8 cellular contexts compared by ENCODE assay signal in genomic region chr5:10111575-10111974, GRCh38.
DNase-seq lines count a peak whose midpoint lies in the region; ATAC-seq and TF ChIP-seq lines count a peak whose summit lies in the region.

No MANE protein-coding gene starts in this region.

- DNase-seq in ELR (ENCODE audit: low read depth) (peak; percentile 71), HCEC 1CT (peak; percentile 37), NT2/D1 (ENCODE audit: low read depth, low spot score) (peak; percentile 23), fibroblast of lung (ENCODE audit: low read depth in 2 of 2) (peak; percentile 37 to 51), transverse colon (peak; percentile 39), esophagus muscularis mucosa (ENCODE audit: extremely low spot score) (no peak)
- DNase-seq in stimulated activated naive CD8-positive, alpha-beta T cell treated with anti-CD3 and anti-CD28 coated beads, Interleukin-15, Interleukin-2, amounts not matched to agents 100 U/mL and 50 U/mL, for 24 hours, result no peak

- no peaks in the 10 kb centered on the region for H3K79me2 ChIP-seq in fibroblast of lung (ENCODE audit: control insufficient read depth, insufficient read depth, low read length)

- H3K4me2 ChIP-seq in fibroblast of lung (ENCODE audit: extremely low read depth, insufficient read depth, low read length), result no peak overlapping the region

- H3K27me3 ChIP-seq in NT2/D1 (ENCODE audit: insufficient read depth, insufficient read length) (no peaks in the 10 kb centered on the region), fibroblast of lung (ENCODE audit: control insufficient read depth, insufficient read depth, low read length) (no peaks in the 10 kb centered on the region), transverse colon (no peaks in the 10 kb centered on the region), esophagus muscularis mucosa (no peaks in the 10 kb centered on the region)

- H3K4me3 ChIP-seq in NT2/D1 (ENCODE audit: insufficient read length, low read depth) (no peak overlapping the region), fibroblast of lung (replicated peaks in 1 of 4; ENCODE audit: control extremely low read depth in 1 of 4, insufficient read depth in 1 of 4, low read depth in 3 of 4, low read length in 4 of 4) (no peak overlapping the region), transverse colon (no peak overlapping the region), esophagus muscularis mucosa (no peak overlapping the region)

- intact Hi-C loops in transverse colon (cut with DNase I; ENCODE audit: low total_unique reads), result no loop called here
- intact Hi-C loops in esophagus muscularis mucosa (cut with DNase I), result no loop called here

- H3K27ac ChIP-seq in fibroblast of lung (ENCODE audit: insufficient read depth, low read length) (no peak overlapping the region), transverse colon (no peak overlapping the region), esophagus muscularis mucosa (replicated peaks in 1 of 4) (no peak overlapping the region)

- in situ Hi-C loops in transverse colon (cut with MboI; ENCODE audit: low pct_ligation_motif_present in 1 of 4, low pct_unique_long_range_greater_than_20kb in 1 of 4, low sequenced_read_pairs in 3 of 4), result no loop called here

- no peaks in the 10 kb centered on the region for H3K36me3 ChIP-seq in NT2/D1 (ENCODE audit: insufficient read depth, insufficient read length, low read length)
- H3K36me3 ChIP-seq in fibroblast of lung (ENCODE audit: control insufficient read depth, insufficient read depth, low read length), result no peaks in the 10 kb centered on the region
- H3K36me3 ChIP-seq in transverse colon, result no peaks in the 10 kb centered on the region
- H3K36me3 ChIP-seq in esophagus muscularis mucosa, result no peaks in the 10 kb centered on the region

- TF ChIP-seq EP300 in transverse colon (IDR thresholded peaks at IDR 0.05; ENCODE audit: low read depth), result no peak
- no peak for TF ChIP-seq EP300 in esophagus muscularis mucosa (IDR thresholded peaks at IDR 0.05)

- no peak overlapping the region for H3K9ac ChIP-seq in NT2/D1 (ENCODE audit: insufficient read length, low read depth)
- H3K9ac ChIP-seq in fibroblast of lung (ENCODE audit: insufficient read depth, low read length), result no peak overlapping the region

- TF ChIP-seq CTCF in fibroblast of lung (conservative IDR thresholded peaks at IDR 0.05 in 1 of 2, IDR thresholded peaks at IDR 0.05 in 1 of 2; ENCODE audit: low read depth in 1 of 2, low read length in 2 of 2), result peak; percentile 57 to 63
- TF ChIP-seq CTCF in transverse colon (IDR thresholded peaks at IDR 0.05), result no peak
- TF ChIP-seq CTCF in esophagus muscularis mucosa (IDR thresholded peaks at IDR 0.05), result no peak

- no peaks in the 10 kb centered on the region for H4K20me1 ChIP-seq in fibroblast of lung (ENCODE audit: control insufficient read depth, extremely low read depth, insufficient read depth, low read length)

- 57 to 68% methylated on average over 8 of the region's 8 CpGs for WGBS in transverse colon (ENCODE audit: low coverage in 1 of 2), 2 donors
- WGBS in esophagus muscularis mucosa, result 66% methylated on average over 8 of the region's 8 CpGs

- no peaks in the 10 kb centered on the region for H3K4me1 ChIP-seq in NT2/D1 (ENCODE audit: insufficient read depth, insufficient read length)
- H3K4me1 ChIP-seq in fibroblast of lung (ENCODE audit: control insufficient read depth, extremely low read depth, insufficient read depth, low read length), result no peaks in the 10 kb centered on the region
- no peaks in the 10 kb centered on the region for H3K4me1 ChIP-seq in transverse colon
- H3K4me1 ChIP-seq in esophagus muscularis mucosa, result no peaks in the 10 kb centered on the region

- H3K9me3 ChIP-seq in NT2/D1 (ENCODE audit: insufficient read depth, low read length) (no peaks in the 10 kb centered on the region; the same call in 1 of the 2 replicates), fibroblast of lung (ENCODE audit: control insufficient read depth, insufficient read depth, low read depth, low read length) (no peaks in the 10 kb centered on the region), transverse colon (no peaks in the 10 kb centered on the region), esophagus muscularis mucosa (peaks cover 0 to 9% (median 0%) of the 10 kb centered on the region in 4 donors)

- no peak overlapping the region for H2AFZ ChIP-seq in fibroblast of lung (ENCODE audit: low read length)

- ATAC-seq in GM21825 (IDR thresholded peaks at IDR 0.05; ENCODE audit: unreplicated experiment), result no peak
- no peak for ATAC-seq in stimulated activated naive CD8-positive, alpha-beta T cell treated with anti-CD3 and anti-CD28 coated beads, Interleukin-15, Interleukin-2, amounts not matched to agents 100 U/mL and 50 U/mL, for 24 hours

- TF ChIP-seq POLR2A in transverse colon (IDR thresholded peaks at IDR 0.05) (no peak), esophagus muscularis mucosa (IDR thresholded peaks at IDR 0.05; ENCODE audit: low read depth) (no peak)

Comparison
In these comparisons a context has a peak if more than half of its experiments do, and no peak if none do; other contexts are left out.
1. DNase-seq: peak in ELR (single experiment), HCEC 1CT (single experiment), NT2/D1 (single experiment), fibroblast of lung (2 of 2) and transverse colon (single experiment); none in stimulated activated naive CD8-positive, alpha-beta T cell treated with anti-CD3 and anti-CD28 coated beads, Interleukin-15, Interleukin-2, amounts not matched to agents 100 U/mL and 50 U/mL, for 24 hours (single experiment) and esophagus muscularis mucosa (single experiment).
2. CTCF ChIP-seq: peak in fibroblast of lung (2 of 2); none in transverse colon (0 of 5) and esophagus muscularis mucosa (0 of 3).